In the genomic region with DNA sequence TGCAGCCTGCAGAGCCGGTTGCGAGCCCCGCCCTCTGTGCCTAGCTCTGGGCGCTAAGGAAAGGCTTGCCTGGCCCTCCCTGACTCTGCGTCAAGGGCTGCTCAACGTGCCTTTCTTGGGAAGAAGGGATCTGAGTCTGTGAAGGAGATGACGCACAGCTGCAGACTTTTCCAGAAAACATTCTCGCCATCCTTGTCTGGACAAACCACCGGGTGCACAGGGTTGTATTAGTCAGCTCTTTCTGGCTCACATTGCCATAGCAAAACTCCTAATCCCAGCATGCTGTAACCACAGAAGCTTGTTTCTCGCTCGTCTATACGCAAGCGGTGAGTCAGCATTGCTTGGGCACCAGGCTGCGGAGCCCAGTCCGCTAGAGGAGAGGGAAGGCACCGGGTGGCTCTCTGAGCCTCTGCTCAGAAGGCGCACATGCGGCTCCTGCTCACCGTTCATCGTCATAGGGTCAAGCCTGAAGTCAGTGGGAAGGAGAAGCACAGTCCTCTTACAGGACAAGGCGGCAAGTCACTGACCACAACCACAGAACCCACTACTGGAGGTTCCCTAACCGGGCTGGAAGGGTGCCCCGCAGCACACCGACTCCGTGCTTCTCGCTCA, we compare ENCODE assay signal across 11 cellular contexts. TPM values are rescaled to one million over a fixed set of nuclear protein-coding genes. Genes with fewer than 3 reads are reported as not detected.
A peak's percentile ranks its signal among the peaks of the same experiment; 100 is the strongest.
DNase-seq lines count a peak whose midpoint lies in the region; ATAC-seq and TF ChIP-seq lines count a peak whose summit lies in the region.
"Had no signal": no experiment of that assay in that cellular context is flagged by ENCODE, and none has a peak within 500 bp of the region (broad histone marks: within the 10 kb centered on the region; RNA-seq: fewer than 3 reads in every experiment).

No MANE protein-coding gene starts in this region.

- no peaks in the 10 kb centered on the region for H3K4me1 Mint-ChIP-seq in progenitor cell of endocrine pancreas (ENCODE audit: low read depth)

- H3K27ac ChIP-seq in coronary artery = peak overlapping the region in 1 of 2 donors; percentile 65
- H3K27ac ChIP-seq: BLaER1 had no signal

- TF ChIP-seq CTCF in coronary artery (IDR thresholded peaks at IDR 0.05) (no peak), omental fat pad (IDR thresholded peaks at IDR 0.05) (no peak), progenitor cell of endocrine pancreas (IDR thresholded peaks at IDR 0.05; ENCODE audit: unreplicated experiment) (no peak)

- DNase-seq in NCI-H2227 (lab: John Stamatoyannopoulos, UW; ENCODE audit: unreplicated experiment) (peak; percentile 9), NCI-H2227 treated with DMSO at 0.1 percent for 48 hours (lab: John Stamatoyannopoulos, UW) (no peak), NOMO-1 treated with dmso at 0.1 percent for 144 hours (lab: John Stamatoyannopoulos, UW; ENCODE audit: unreplicated experiment) (peak; percentile 84), coronary artery (ENCODE audit: low spot score) (peak; percentile 87), omental fat pad (ENCODE audit: low spot score) (peak; percentile 50), SK-N-DZ (ENCODE audit: low spot score) (no peak), progenitor cell of endocrine pancreas (ENCODE audit: low spot score, unreplicated experiment) (no peak)

- H3K4me3 ChIP-seq in coronary artery = no peak overlapping the region
- H3K4me3 ChIP-seq: BLaER1 had no signal

- H3K4me3 Mint-ChIP-seq in progenitor cell of endocrine pancreas (ENCODE audit: low read depth) = no peak overlapping the region
- H3K4me3 Mint-ChIP-seq: nephron had no signal

- H3K9me3 Mint-ChIP-seq in progenitor cell of endocrine pancreas (ENCODE audit: low read depth) = no peaks in the 10 kb centered on the region
- H3K9me3 Mint-ChIP-seq: nephron had no signal

- peaks cover 31% of the 10 kb centered on the region for H3K27me3 Mint-ChIP-seq in progenitor cell of endocrine pancreas

- H3K36me3 Mint-ChIP-seq in progenitor cell of endocrine pancreas (ENCODE audit: insufficient read depth) = no peaks in the 10 kb centered on the region

- ATAC-seq in omental fat pad (ENCODE audit: low FRiP score) (peak; percentile 91), GM21515 (IDR thresholded peaks at IDR 0.05; ENCODE audit: unreplicated experiment) (no peak)

- H3K27ac Mint-ChIP-seq in progenitor cell of endocrine pancreas = no peak overlapping the region
- H3K27ac Mint-ChIP-seq: nephron had no signal

RNA-seq across cellular contexts. Expression of a gene that starts 2.2 kb away (rescaled TPM):
- not detected for total RNA-seq in omental fat pad
- not detected in 2 replicates for polyA plus RNA-seq in SK-N-DZ (2014; cell fraction: cytosol; rRNA removed)
- not detected in 2 replicates for polyA plus RNA-seq in SK-N-DZ (2014; cell fraction: nucleus; rRNA removed)
- total RNA-seq in progenitor cell of endocrine pancreas = not detected in 2 replicates
- total RNA-seq: T-helper 1 cell treated with Interleukin-12 subunit alpha and Interleukin-12 subunit beta and Interleukin-4 antibody, amounts not matched to agents 30 ng/mL and 1 ng/mL, for 36 hours had no signal

RNA-seq across cellular contexts. Expression of a gene that starts 22.6 kb away (rescaled TPM):
- under 1 TPM in 1 of 4 donors, not detected in 3; 0.79 TPM for total RNA-seq in omental fat pad
- polyA plus RNA-seq in SK-N-DZ (2014; cell fraction: cytosol; rRNA removed) = not detected in 2 replicates
- polyA plus RNA-seq in SK-N-DZ (2014; cell fraction: nucleus; rRNA removed) = not detected in 2 replicates
- not detected in 2 replicates for total RNA-seq in progenitor cell of endocrine pancreas
- total RNA-seq: T-helper 1 cell treated with Interleukin-12 subunit alpha and Interleukin-12 subunit beta and Interleukin-4 antibody, amounts not matched to agents 30 ng/mL and 1 ng/mL, for 36 hours had no signal

RNA-seq across cellular contexts. Expression of a gene that starts 23.6 kb away (rescaled TPM):
- 1 to 10 TPM; 1.6 to 9.4 (median 2.1) TPM for total RNA-seq in omental fat pad
- polyA plus RNA-seq in SK-N-DZ (2014; cell fraction: cytosol; rRNA removed) = not detected in 2 replicates
- polyA plus RNA-seq in SK-N-DZ (2014; cell fraction: nucleus; rRNA removed) = not detected in 2 replicates
- total RNA-seq in progenitor cell of endocrine pancreas = not detected in 2 replicates

RNA-seq across cellular contexts. Expression of a gene that starts 38.2 kb away (rescaled TPM):
- total RNA-seq in omental fat pad (10 to 100 TPM in 1 of 4 donors, 1 to 10 TPM in 1, under 1 TPM in 2; 0.63 to 14.1 (median 0.86) TPM), progenitor cell of endocrine pancreas (not detected in 2 replicates)
- polyA plus RNA-seq in SK-N-DZ (2014; cell fraction: cytosol; rRNA removed) = not detected in 2 replicates
- polyA plus RNA-seq in SK-N-DZ (2014; cell fraction: nucleus; rRNA removed) = not detected in 2 replicates
- total RNA-seq: T-helper 1 cell treated with Interleukin-12 subunit alpha and Interleukin-12 subunit beta and Interleukin-4 antibody, amounts not matched to agents 30 ng/mL and 1 ng/mL, for 36 hours had no signal

RNA-seq across cellular contexts. Expression of a gene that starts 54.0 kb away (rescaled TPM):
- total RNA-seq in omental fat pad (1 to 10 TPM; 1.6 to 9.2 (median 2.2) TPM), progenitor cell of endocrine pancreas (not detected in 2 replicates)
- not detected in 2 replicates for polyA plus RNA-seq in SK-N-DZ (2014; cell fraction: cytosol; rRNA removed)
- not detected in 2 replicates for polyA plus RNA-seq in SK-N-DZ (2014; cell fraction: nucleus; rRNA removed)
- total RNA-seq: T-helper 1 cell treated with Interleukin-12 subunit alpha and Interleukin-12 subunit beta and Interleukin-4 antibody, amounts not matched to agents 30 ng/mL and 1 ng/mL, for 36 hours had no signal

Comparison
In these comparisons a context has a peak if more than half of its experiments do, and no peak if none do; other contexts are left out.
1. DNase-seq: peak in NCI-H2227 (single experiment), NOMO-1 treated with dmso at 0.1 percent for 144 hours (single experiment), coronary artery (single experiment) and omental fat pad (single experiment); none in NCI-H2227 treated with DMSO at 0.1 percent for 48 hours (single experiment), SK-N-DZ (single experiment) and progenitor cell of endocrine pancreas (single experiment).